ENCODE assay signal across 25 cellular contexts in genomic region chr11:29268733-29269132, GRCh38.
"Had no signal": no experiment of that assay in that cellular context is flagged by ENCODE, and none has a peak within 500 bp of the region (broad histone marks: within the 10 kb centered on the region; RNA-seq: fewer than 3 reads in every experiment).

No MANE protein-coding gene starts in this region.

- H3K27me3 Mint-ChIP-seq: activated CD4-positive, alpha-beta T cell treated with anti-CD3 and anti-CD28 coated beads, Interleukin-2, amount 10 ng/mL, durations not matched to agents 7 days and 5 days; activated CD8-positive, alpha-beta memory T cell treated with anti-CD3 and anti-CD28 coated beads, Interleukin-2, amount 10 ng/mL, durations not matched to agents 7 days and 5 days; activated CD8-positive, alpha-beta T cell treated with anti-CD3 and anti-CD28 coated beads for 36 hours; activated naive CD8-positive, alpha-beta T cell treated with anti-CD3 and anti-CD28 coated beads, Interleukin-2, amount 50 U/mL, for 24 hours; naive thymus-derived CD4-positive, alpha-beta T cell had no signal

- H3K36me3 Mint-ChIP-seq: activated CD8-positive, alpha-beta memory T cell treated with anti-CD3 and anti-CD28 coated beads, Interleukin-2, amount 10 ng/mL, durations not matched to agents 7 days and 5 days; naive thymus-derived CD4-positive, alpha-beta T cell had no signal

- H3K4me1 ChIP-seq: gastroesophageal sphincter, heart left ventricle, prostate gland, upper lobe of left lung had no signal

- H3K27ac ChIP-seq: epithelial cell of prostate, gastroesophageal sphincter, heart left ventricle, prostate gland, upper lobe of left lung, VCaP had no signal

- H3K9me3 ChIP-seq: gastroesophageal sphincter, heart left ventricle, prostate gland, upper lobe of left lung had no signal

- DNase-seq: activated CD4-positive, alpha-beta T cell treated with anti-CD3 and anti-CD28 coated beads, Interleukin-2, amount 10 ng/mL, durations not matched to agents 7 days and 5 days; activated CD4-positive, CD25-positive, alpha-beta regulatory T cell treated with anti-CD3 and anti-CD28 coated beads, Interleukin-2, amount 50 U/mL, for 72 hours; activated CD8-positive, alpha-beta memory T cell treated with anti-CD3 and anti-CD28 coated beads, Interleukin-2, amount 10 ng/mL, durations not matched to agents 7 days and 5 days; activated CD8-positive, alpha-beta T cell treated with anti-CD3 and anti-CD28 coated beads for 36 hours; activated gamma-delta T cell; activated naive CD4-positive, alpha-beta T cell treated with anti-CD3 and anti-CD28 coated beads, Interleukin-2, amount 50 U/mL, for 16 hours; activated naive CD8-positive, alpha-beta T cell treated with anti-CD3 and anti-CD28 coated beads, Interleukin-2, amount 50 U/mL, for 24 hours; activated T-cell treated with anti-CD3 and anti-CD28 coated beads for 4 hours; cerebellar nuclear complex; cortex of kidney; heart left ventricle; islet precursor cell; left colon; naive thymus-derived CD4-positive, alpha-beta T cell; stimulated activated CD4-positive, alpha-beta T cell treated with anti-CD3 and anti-CD28 coated beads, Interleukin-4, amount 100 ng/mL, for 24 hours; stimulated activated naive CD8-positive, alpha-beta T cell treated with anti-CD3 and anti-CD28 coated beads, Interleukin-15, Interleukin-2, amounts not matched to agents 100 U/mL and 50 U/mL, for 24 hours had no signal

- H3K27me3 ChIP-seq: gastroesophageal sphincter, upper lobe of left lung had no signal

- ATAC-seq: activated CD8-positive, alpha-beta memory T cell treated with anti-CD3 and anti-CD28 coated beads, Interleukin-2, amount 10 ng/mL, durations not matched to agents 7 days and 5 days; activated CD8-positive, alpha-beta T cell treated with anti-CD3 and anti-CD28 coated beads for 36 hours; activated naive CD8-positive, alpha-beta T cell treated with anti-CD3 and anti-CD28 coated beads, Interleukin-2, amount 50 U/mL, for 24 hours; gastroesophageal sphincter; heart left ventricle; left colon; naive thymus-derived CD4-positive, alpha-beta T cell; right cardiac atrium; stimulated activated naive CD8-positive, alpha-beta T cell treated with anti-CD3 and anti-CD28 coated beads, Interleukin-15, Interleukin-2, amounts not matched to agents 100 U/mL and 50 U/mL, for 24 hours had no signal

- H3K27ac Mint-ChIP-seq: activated CD4-positive, alpha-beta T cell treated with anti-CD3 and anti-CD28 coated beads, Interleukin-2, amount 10 ng/mL, durations not matched to agents 7 days and 5 days; activated CD8-positive, alpha-beta memory T cell treated with anti-CD3 and anti-CD28 coated beads, Interleukin-2, amount 10 ng/mL, durations not matched to agents 7 days and 5 days; activated CD8-positive, alpha-beta T cell treated with anti-CD3 and anti-CD28 coated beads for 36 hours; activated naive CD8-positive, alpha-beta T cell treated with anti-CD3 and anti-CD28 coated beads, Interleukin-2, amount 50 U/mL, for 24 hours; activated T-helper 1 cell treated with anti-CD3 and anti-CD28 coated beads, Interleukin-12 subunit alpha, Interleukin-12 subunit beta, Interleukin-2, Interleukin-4 antibody, amounts not matched to agents 30 ng/mL and 10 ng/mL and 1 ng/mL, durations not matched to agents 14 hours and 24 hours and 36 hours; naive thymus-derived CD4-positive, alpha-beta T cell; T-helper 2 cell treated with Interferon-gamma antibody and Interleukin-4, amounts not matched to agents 5 μg/mL and 100 μg/mL, for 36 hours had no signal

- H3K4me1 Mint-ChIP-seq: activated CD4-positive, alpha-beta T cell treated with anti-CD3 and anti-CD28 coated beads, Interleukin-2, amount 10 ng/mL, durations not matched to agents 7 days and 5 days; activated CD8-positive, alpha-beta memory T cell treated with anti-CD3 and anti-CD28 coated beads, Interleukin-2, amount 10 ng/mL, durations not matched to agents 7 days and 5 days; activated naive CD8-positive, alpha-beta T cell treated with anti-CD3 and anti-CD28 coated beads, Interleukin-2, amount 50 U/mL, for 24 hours; naive thymus-derived CD4-positive, alpha-beta T cell had no signal

- H3K4me3 ChIP-seq: gastroesophageal sphincter, heart left ventricle, lung, prostate gland, upper lobe of left lung had no signal

- H3K4me3 Mint-ChIP-seq: activated CD4-positive, alpha-beta T cell treated with anti-CD3 and anti-CD28 coated beads, Interleukin-2, amount 10 ng/mL, durations not matched to agents 7 days and 5 days; activated CD8-positive, alpha-beta memory T cell treated with anti-CD3 and anti-CD28 coated beads, Interleukin-2, amount 10 ng/mL, durations not matched to agents 7 days and 5 days; activated CD8-positive, alpha-beta T cell treated with anti-CD3 and anti-CD28 coated beads for 36 hours; activated naive CD8-positive, alpha-beta T cell treated with anti-CD3 and anti-CD28 coated beads, Interleukin-2, amount 50 U/mL, for 24 hours; activated T-helper 1 cell treated with anti-CD3 and anti-CD28 coated beads, Interleukin-12 subunit alpha, Interleukin-12 subunit beta, Interleukin-2, Interleukin-4 antibody, amounts not matched to agents 30 ng/mL and 10 ng/mL and 1 ng/mL, durations not matched to agents 14 hours and 24 hours and 36 hours; T-helper 2 cell treated with Interferon-gamma antibody and Interleukin-4, amounts not matched to agents 5 μg/mL and 100 μg/mL, for 36 hours had no signal

- H3K36me3 ChIP-seq: gastroesophageal sphincter, heart left ventricle, prostate gland, upper lobe of left lung had no signal
